ENCODE assay signal across 8 cellular contexts in genomic region chr19:1885398-1886119, GRCh38. TPM values are rescaled to one million over a fixed set of nuclear protein-coding genes. Genes with fewer than 3 reads are reported as not detected.
DNase-seq lines count a peak whose midpoint lies in the region; ATAC-seq and TF ChIP-seq lines count a peak whose summit lies in the region.
"Not testable (repeated sequence)": the region's sequence is repeated elsewhere in the genome, so short reads cannot be mapped to it uniquely, and the experiment has no call there.

Gene ABHD17A (minus strand): TSS chr19:1885496. CDS start chr19:1881566, 3,930 bp downstream.

- H3K36me3 ChIP-seq in neural progenitor cell = not testable (repeated sequence)

- TF ChIP-seq CTCF in neural progenitor cell (IDR thresholded peaks at IDR 0.05) = not testable (repeated sequence)

- peak within 1 kb of the TSS; percentile 73 for H3K4me3 ChIP-seq in neural progenitor cell

- not testable (repeated sequence) for H2AFZ ChIP-seq in neural progenitor cell (replicated peaks)

- CTCF ChIA-PET in HEK293T (lab: Yijun Ruan, JAX) = not testable (repeated sequence)

- not testable (repeated sequence) for H3K36me3 Mint-ChIP-seq in neural progenitor cell

- POLR2A ChIA-PET in HEK293T (lab: Yijun Ruan, JAX) = interaction anchor here (1.2 to 1.5 kb wide), 2 partner anchors 9 to 20 kb away, joined by 5 to 15 read pairs; partner anchors contain the start of genes ADAT3 and SCAMP4

- H3K27ac ChIP-seq in neural progenitor cell = not testable (repeated sequence)

- peaks cover 27% of the 10 kb centered on the region for H4K20me1 ChIP-seq in neural progenitor cell (ENCODE audit: low read depth)

- DNase-seq in EL (peak; percentile 91), HEK293T (ENCODE audit: extremely low spot score) (peak; percentile 97), NCI-H1105 (lab: John Stamatoyannopoulos, UW) (peak; percentile 84), SKM-1 treated with dmso at 0.1 percent for 144 hours (lab: John Stamatoyannopoulos, UW; ENCODE audit: unreplicated experiment) (peak; percentile 82), foreskin melanocyte (peak; percentile 85), neural progenitor cell (ENCODE audit: low spot score) (peak; percentile 98)
- peak; percentile 94 for DNase-seq in activated naive CD4-positive, alpha-beta T cell treated with anti-CD3 and anti-CD28 coated beads, Interleukin-2, amount 50 U/mL, for 16 hours
- peak; percentile 91 to 94 for DNase-seq in stimulated activated naive CD8-positive, alpha-beta T cell treated with anti-CD3 and anti-CD28 coated beads, Interleukin-15, amount 100 ng/mL, for 72 hours

- H3K9ac ChIP-seq in neural progenitor cell = peak within 1 kb of the TSS; percentile 61

- H3K27me3 ChIP-seq in neural progenitor cell = not testable (repeated sequence)

- H3K27ac Mint-ChIP-seq in neural progenitor cell = peak within 1 kb of the TSS; percentile 44
- peak within 1 kb of the TSS; percentile 96 to 97 for H3K27ac Mint-ChIP-seq in stimulated activated naive CD8-positive, alpha-beta T cell treated with anti-CD3 and anti-CD28 coated beads, Interleukin-15, amount 100 ng/mL, for 72 hours

- peaks cover 15% of the 10 kb centered on the region for H3K27me3 Mint-ChIP-seq in neural progenitor cell (ENCODE audit: insufficient read depth, low read depth)
- not testable (repeated sequence) for H3K27me3 Mint-ChIP-seq in stimulated activated naive CD8-positive, alpha-beta T cell treated with anti-CD3 and anti-CD28 coated beads, Interleukin-15, amount 100 ng/mL, for 72 hours

- peaks cover 34% of the 10 kb centered on the region for H3K4me1 ChIP-seq in neural progenitor cell

- H3K9me3 Mint-ChIP-seq in neural progenitor cell; stimulated activated naive CD8-positive, alpha-beta T cell treated with anti-CD3 and anti-CD28 coated beads, Interleukin-15, amount 100 ng/mL, for 72 hours: not testable (repeated sequence)

- peaks cover 34% of the 10 kb centered on the region for H3K79me2 ChIP-seq in neural progenitor cell (ENCODE audit: low read depth)

- H3K4me3 Mint-ChIP-seq in neural progenitor cell = peak within 1 kb of the TSS; percentile 97
- H3K4me3 Mint-ChIP-seq in stimulated activated naive CD8-positive, alpha-beta T cell treated with anti-CD3 and anti-CD28 coated beads, Interleukin-15, amount 100 ng/mL, for 72 hours = peak within 1 kb of the TSS; percentile 96 to 97

- peak within 1 kb of the TSS; percentile 90 for H3K4me2 ChIP-seq in neural progenitor cell

- ATAC-seq in stimulated activated naive CD8-positive, alpha-beta T cell treated with anti-CD3 and anti-CD28 coated beads, Interleukin-15, amount 100 ng/mL, for 72 hours = peak; percentile 80

- peaks cover 29% of the 10 kb centered on the region for H3F3A ChIP-seq in neural progenitor cell (ENCODE audit: low read depth)

- not testable (repeated sequence) for H3K9me3 ChIP-seq in neural progenitor cell (ENCODE audit: low read depth)

- peaks cover 31% of the 10 kb centered on the region for H3K4me1 Mint-ChIP-seq in neural progenitor cell
- H3K4me1 Mint-ChIP-seq in stimulated activated naive CD8-positive, alpha-beta T cell treated with anti-CD3 and anti-CD28 coated beads, Interleukin-15, amount 100 ng/mL, for 72 hours = peaks cover 46% of the 10 kb centered on the region

RNA-seq across cellular contexts. Expression of gene ABHD17A, which starts in this region (rescaled TPM):
- total RNA-seq in neural progenitor cell (ENCODE audit: low replicate concordance) = 20.2 and 87.0 TPM in 2 replicates
